8 cellular contexts compared by ENCODE assay signal in genomic region chr12:79420146-79420618, GRCh38.
A peak's percentile ranks its signal among the peaks of the same experiment; 100 is the strongest.
DNase-seq lines count a peak whose midpoint lies in the region; ATAC-seq and TF ChIP-seq lines count a peak whose summit lies in the region.

No MANE protein-coding gene starts in this region.

- no peak for TF ChIP-seq POLR2A in thyroid gland (IDR thresholded peaks at IDR 0.05)

- no peak overlapping the region for H2AFZ ChIP-seq in hepatocyte

- H3K36me3 ChIP-seq in SJSA1 (no peaks in the 10 kb centered on the region), hepatocyte (replicated peaks; ENCODE audit: insufficient read depth, low read depth) (no peaks in the 10 kb centered on the region), thyroid gland (no peaks in the 10 kb centered on the region)

- H3K27ac ChIP-seq in SJSA1 (peak overlapping the region; percentile 93), hepatocyte (peak overlapping the region; percentile 56), thyroid gland (peak overlapping the region; percentile 38 to 56 (median 44))

- in situ Hi-C loops in GM13977 (cut with MboI; ENCODE audit: low pct_unique_long_range_greater_than_20kb, low sequenced_read_pairs, unreplicated experiment): loop anchor here (25.0 kb wide), 1 partner anchor 317 kb away; no protein-coding TSS in a partner anchor

- TF ChIP-seq CTCF in AG04449 (IDR thresholded peaks at IDR 0.05; ENCODE audit: insufficient read depth, low read length, missing control alignments): peak; percentile 45
- TF ChIP-seq CTCF in hepatocyte (IDR thresholded peaks at IDR 0.05; ENCODE audit: poor library complexity): peak; percentile 59
- peak in 4 of 6 experiments; percentile 46 to 85 (median 66) for TF ChIP-seq CTCF in thyroid gland (IDR thresholded peaks at IDR 0.05)
- TF ChIP-seq CTCF in GM13977 (IDR thresholded peaks at IDR 0.05; ENCODE audit: extremely low read depth, insufficient read depth, missing control alignments): no peak

- CTCF ChIA-PET in AG04449 (lab: Yijun Ruan, JAX): interaction anchor here (0.7 to 5.7 kb wide), 29 partner anchors 8 to 769 kb away, joined by 3 to 36 read pairs (median 3); no protein-coding TSS in a partner anchor

- H3K27me3 ChIP-seq in SJSA1 (replicated peaks) (no peaks in the 10 kb centered on the region), hepatocyte (no peaks in the 10 kb centered on the region), thyroid gland (no peaks in the 10 kb centered on the region)

- H3K79me2 ChIP-seq in hepatocyte: no peaks in the 10 kb centered on the region

- H3K4me3 ChIP-seq in AG04449 (ENCODE audit: low read depth, low read length) (no peak overlapping the region), SJSA1 (no peak overlapping the region), hepatocyte (no peak overlapping the region), thyroid gland (replicated peaks in 1 of 3) (no peak overlapping the region)

- POLR2A ChIA-PET in AG04449 (lab: Yijun Ruan, JAX): interaction anchor here (1.1 to 1.7 kb wide), 2 partner anchors 10 to 127 kb away, joined by 3 to 17 read pairs; no protein-coding TSS in a partner anchor

- no peaks in the 10 kb centered on the region for H4K20me1 ChIP-seq in hepatocyte (ENCODE audit: insufficient read depth, poor library complexity, severe bottlenecking)

- no peaks in the 10 kb centered on the region for H3K9me2 ChIP-seq in hepatocyte (replicated peaks; ENCODE audit: insufficient read depth)

- H3K4me1 ChIP-seq in SJSA1 (replicated peaks) (peaks cover 68% of the 10 kb centered on the region), hepatocyte (ENCODE audit: insufficient read depth) (peaks cover 36% of the 10 kb centered on the region), thyroid gland (peaks cover 32 to 48% of the 10 kb centered on the region in 2 donors)

- H3K9me3 ChIP-seq in SJSA1 (replicated peaks) (no peaks in the 10 kb centered on the region), hepatocyte (ENCODE audit: low read depth) (no peaks in the 10 kb centered on the region), thyroid gland (no peaks in the 10 kb centered on the region)

- intact Hi-C loops in thyroid gland (cut with DNase I): loop anchor here (10.0 kb wide), 1 partner anchor 765 kb away; no protein-coding TSS in a partner anchor

- DNase-seq in AG04449 (ENCODE audit: low read depth, low spot score) (peak; percentile 93), H4 (ENCODE audit: low spot score) (peak; percentile 81), SJSA1 (ENCODE audit: low read depth in 1 of 2, low spot score in 2 of 2) (peak; percentile 50 to 90), hepatocyte (ENCODE audit: low spot score) (peak; percentile 80), thyroid gland (peak in 1 of 2 donors; percentile 4), GM13977 (ENCODE audit: low spot score) (no peak)
- DNase-seq in activated CD4-positive, alpha-beta T cell treated with anti-CD3 and anti-CD28 coated beads, Interleukin-2, amount 50 U/mL, for 1 hour: no peak

- ATAC-seq in GM19395 (IDR thresholded peaks at IDR 0.05; ENCODE audit: unreplicated experiment): no peak

- H3K4me2 ChIP-seq in hepatocyte: no peak overlapping the region

Comparison
In these comparisons a context has a peak if more than half of its experiments do, and no peak if none do; other contexts are left out.
1. DNase-seq: peak in AG04449 (single experiment), H4 (single experiment), SJSA1 (2 of 2) and hepatocyte (single experiment); none in GM13977 (single experiment) and activated CD4-positive, alpha-beta T cell treated with anti-CD3 and anti-CD28 coated beads, Interleukin-2, amount 50 U/mL, for 1 hour (single experiment).
2. Peak in every context shown above with its lines, with median percentiles within 50 percentile points of each other: H3K27ac ChIP-seq.